1 cellular context compared by ENCODE assay signal in genomic region chr1:42924249-42925131, GRCh38.
A peak's percentile ranks its signal among the peaks of the same experiment; 100 is the strongest.
TF ChIP-seq lines count a peak whose summit lies in the region.

No MANE protein-coding gene starts in this region.

TF ChIP-seq in HepG2, 621 proteins besides CTCF, POLR2A, EP300 and RAD21 (continued from another document and continues in another):
- TF ChIP-seq U2AF2 (IDR thresholded peaks at IDR 0.05; ENCODE audit: low read depth, low read length) (no peak), RFX5 (IDR thresholded peaks at IDR 0.05; ENCODE audit: low read depth, low read length) (0 out of 2 replicates have a peak, but pooled peaks have one; percentile 41), ZNF775 (CRISPR knock-in tag; IDR thresholded peaks at IDR 0.05; ENCODE audit: borderline replicate concordance) (no peak; the same call in 1 of the 2 replicates), ZNF562 (CRISPR knock-in tag; IDR thresholded peaks at IDR 0.05; ENCODE audit: borderline replicate concordance) (no peak), ZNF256 (CRISPR knock-in tag; conservative IDR thresholded peaks at IDR 0.05) (0 out of 2 replicates have a peak, but pooled peaks have one; percentile 26), CHD4 (IDR thresholded peaks at IDR 0.05; ENCODE audit: borderline replicate concordance, low read length) (no peak), BHLHE40 (IDR thresholded peaks at IDR 0.05; ENCODE audit: low read length) (no peak), ZFP82 (CRISPR knock-in tag; IDR thresholded peaks at IDR 0.05; ENCODE audit: borderline replicate concordance) (0 out of 2 replicates have a peak, but pooled peaks have one; percentile 79), YEATS2 (CRISPR knock-in tag; IDR thresholded peaks at IDR 0.05; ENCODE audit: borderline replicate concordance) (peak; percentile 51; the same call in 1 of the 2 replicates), ZNF652 (CRISPR knock-in tag; IDR thresholded peaks at IDR 0.05; ENCODE audit: borderline replicate concordance, low read depth) (no peak), HIVEP1 (CRISPR knock-in tag; IDR thresholded peaks at IDR 0.05) (peak; percentile 54; the same call in 1 of the 2 replicates), ZNF781 (CRISPR knock-in tag; IDR thresholded peaks at IDR 0.05; ENCODE audit: borderline replicate concordance, not compliant biosample characterization) (peak; percentile 61), ZNF33B (CRISPR knock-in tag; IDR thresholded peaks at IDR 0.05) (no peak), ZNF713 (CRISPR knock-in tag; IDR thresholded peaks at IDR 0.05) (0 out of 2 replicates have a peak, but pooled peaks have one; percentile 26), ZBTB8A (CRISPR knock-in tag; IDR thresholded peaks at IDR 0.05; ENCODE audit: borderline replicate concordance, low read depth) (no peak), PRPF4 (IDR thresholded peaks at IDR 0.05; ENCODE audit: low read depth, low read length, poor library complexity, severe bottlenecking) (no peak), KLF16 (CRISPR knock-in tag; IDR thresholded peaks at IDR 0.05) (peak in 1 of 2 experiments; percentile 73; a peak in 1 of 4 replicates), NCOA2 (CRISPR knock-in tag; IDR thresholded peaks at IDR 0.05) (peak; percentile 43; the same call in 1 of the 2 replicates), CREM (IDR thresholded peaks at IDR 0.05) (no peak; the same call in 1 of the 2 replicates), CREM (CRISPR knock-in tag; IDR thresholded peaks at IDR 0.05) (no peak), ZBTB20 (CRISPR knock-in tag; IDR thresholded peaks at IDR 0.05; ENCODE audit: borderline replicate concordance, low read depth) (no peak), ZNF143 (CRISPR knock-in tag; IDR thresholded peaks at IDR 0.05) (no peak), CBX2 (IDR thresholded peaks at IDR 0.05; ENCODE audit: low read depth, low read length) (no peak), CBX2 (CRISPR knock-in tag; IDR thresholded peaks at IDR 0.05; ENCODE audit: low read depth) (no peak), CEBPB (IDR thresholded peaks at IDR 0.05; ENCODE audit: borderline replicate concordance, low read depth, low read length) (no peak), ZNF777 (CRISPR knock-in tag; IDR thresholded peaks at IDR 0.05) (peak; percentile 89), YEATS4 (CRISPR knock-in tag; IDR thresholded peaks at IDR 0.05; ENCODE audit: borderline replicate concordance) (peak; percentile 24; the same call in 1 of the 2 replicates), ZNF530 (CRISPR knock-in tag; IDR thresholded peaks at IDR 0.05; ENCODE audit: low read depth) (no peak), ZBTB44 (CRISPR knock-in tag; IDR thresholded peaks at IDR 0.05) (no peak), CREBL2 (CRISPR knock-in tag; IDR thresholded peaks at IDR 0.05; ENCODE audit: borderline replicate concordance) (no peak), ZNF232 (CRISPR knock-in tag; IDR thresholded peaks at IDR 0.05; ENCODE audit: borderline replicate concordance) (0 out of 2 replicates have a peak, but pooled peaks have one; percentile 39), KLF6 (CRISPR knock-in tag; IDR thresholded peaks at IDR 0.05) (0 out of 2 replicates have a peak, but pooled peaks have one; percentile 48), KAT7 (CRISPR knock-in tag; IDR thresholded peaks at IDR 0.05; ENCODE audit: borderline replicate concordance) (no peak), MLLT10 (CRISPR knock-in tag; IDR thresholded peaks at IDR 0.05) (no peak), NCOR1 (IDR thresholded peaks at IDR 0.05; ENCODE audit: borderline replicate concordance, low read length) (no peak), DZIP1 (CRISPR knock-in tag; IDR thresholded peaks at IDR 0.05) (no peak), SIN3B (IDR thresholded peaks at IDR 0.05; ENCODE audit: low read length) (no peak), ZNF10 (CRISPR knock-in tag; IDR thresholded peaks at IDR 0.05; ENCODE audit: borderline replicate concordance, low read depth) (no peak), MEF2D (CRISPR knock-in tag; IDR thresholded peaks at IDR 0.05) (peak; percentile 56; the same call in 1 of the 2 replicates), ZNF768 (CRISPR knock-in tag; IDR thresholded peaks at IDR 0.05) (no peak), SRF (IDR thresholded peaks at IDR 0.05; ENCODE audit: low read depth, low read length) (no peak), ZNF567 (CRISPR knock-in tag; IDR thresholded peaks at IDR 0.05; ENCODE audit: borderline replicate concordance) (no peak), WIZ (CRISPR knock-in tag; IDR thresholded peaks at IDR 0.05) (no peak), MYNN (CRISPR knock-in tag; IDR thresholded peaks at IDR 0.05; ENCODE audit: low read depth) (no peak; the same call in 1 of the 2 replicates), ZNF746 (CRISPR knock-in tag; IDR thresholded peaks at IDR 0.05) (no peak), PCBP2 (optimal IDR thresholded peaks at IDR 0.05; ENCODE audit: low read depth, low read length, poor library complexity, severe bottlenecking) (peak; percentile 15), ZNF549 (CRISPR knock-in tag; IDR thresholded peaks at IDR 0.05) (no peak), KDM4B (CRISPR knock-in tag; IDR thresholded peaks at IDR 0.05) (0 out of 2 replicates have a peak, but pooled peaks have one; percentile 45), SIN3A (IDR thresholded peaks at IDR 0.05; ENCODE audit: borderline replicate concordance, low read depth, low read length) (peak; percentile 84; the same call in 1 of the 2 replicates), CSRNP1 (CRISPR knock-in tag; IDR thresholded peaks at IDR 0.05) (peak; percentile 47; the same call in 1 of the 2 replicates), ZNF615 (CRISPR knock-in tag; IDR thresholded peaks at IDR 0.05; ENCODE audit: borderline replicate concordance) (no peak), MBNL3 (CRISPR knock-in tag; conservative IDR thresholded peaks at IDR 0.05) (no peak), RBM22 (optimal IDR thresholded peaks at IDR 0.05; ENCODE audit: low read length) (peak; percentile 99), ZNF761 (CRISPR knock-in tag; conservative IDR thresholded peaks at IDR 0.05) (peak; percentile 66; the same call in 1 of the 2 replicates)
- TF ChIP-seq, protein P1, sequence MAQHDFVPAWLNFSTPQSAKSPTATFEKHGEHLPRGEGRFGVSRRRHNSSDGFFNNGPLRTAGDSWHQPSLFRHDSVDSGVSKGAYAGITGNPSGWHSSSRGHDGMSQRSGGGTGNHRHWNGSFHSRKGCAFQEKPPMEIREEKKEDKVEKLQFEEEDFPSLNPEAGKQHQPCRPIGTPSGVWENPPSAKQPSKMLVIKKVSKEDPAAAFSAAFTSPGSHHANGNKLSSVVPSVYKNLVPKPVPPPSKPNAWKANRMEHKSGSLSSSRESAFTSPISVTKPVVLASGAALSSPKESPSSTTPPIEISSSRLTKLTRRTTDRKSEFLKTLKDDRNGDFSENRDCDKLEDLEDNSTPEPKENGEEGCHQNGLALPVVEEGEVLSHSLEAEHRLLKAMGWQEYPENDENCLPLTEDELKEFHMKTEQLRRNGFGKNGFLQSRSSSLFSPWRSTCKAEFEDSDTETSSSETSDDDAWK (CRISPR knock-in tag; IDR thresholded peaks at IDR 0.05) = no peak
- TF ChIP-seq, protein P2, sequence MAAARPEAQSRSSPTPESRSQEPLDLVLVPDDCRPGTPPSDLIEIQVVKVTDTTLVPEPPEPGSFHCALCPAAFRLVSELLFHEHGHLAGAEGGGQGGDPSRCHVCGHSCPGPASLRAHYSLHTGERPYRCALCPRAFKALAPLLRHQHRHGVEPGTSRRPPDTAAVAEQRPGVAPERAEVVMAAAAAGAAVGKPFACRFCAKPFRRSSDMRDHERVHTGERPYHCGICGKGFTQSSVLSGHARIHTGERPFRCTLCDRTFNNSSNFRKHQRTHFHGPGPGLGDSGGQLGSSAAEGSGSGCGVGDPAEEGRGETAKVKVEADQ (CRISPR knock-in tag; IDR thresholded peaks at IDR 0.05; ENCODE audit: borderline replicate concordance) = no peak
- TF ChIP-seq, protein P3, sequence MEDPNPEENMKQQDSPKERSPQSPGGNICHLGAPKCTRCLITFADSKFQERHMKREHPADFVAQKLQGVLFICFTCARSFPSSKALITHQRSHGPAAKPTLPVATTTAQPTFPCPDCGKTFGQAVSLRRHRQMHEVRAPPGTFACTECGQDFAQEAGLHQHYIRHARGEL (CRISPR knock-in tag; IDR thresholded peaks at IDR 0.05) = 0 out of 2 replicates have a peak, but pooled peaks have one; percentile 34
- TF ChIP-seq, protein P4, sequence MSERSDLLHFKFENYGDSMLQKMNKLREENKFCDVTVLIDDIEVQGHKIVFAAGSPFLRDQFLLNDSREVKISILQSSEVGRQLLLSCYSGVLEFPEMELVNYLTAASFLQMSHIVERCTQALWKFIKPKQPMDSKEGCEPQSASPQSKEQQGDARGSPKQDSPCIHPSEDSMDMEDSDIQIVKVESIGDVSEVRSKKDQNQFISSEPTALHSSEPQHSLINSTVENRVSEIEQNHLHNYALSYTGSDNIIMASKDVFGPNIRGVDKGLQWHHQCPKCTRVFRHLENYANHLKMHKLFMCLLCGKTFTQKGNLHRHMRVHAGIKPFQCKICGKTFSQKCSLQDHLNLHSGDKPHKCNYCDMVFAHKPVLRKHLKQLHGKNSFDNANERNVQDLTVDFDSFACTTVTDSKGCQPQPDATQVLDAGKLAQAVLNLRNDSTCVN (CRISPR knock-in tag; IDR thresholded peaks at IDR 0.05; ENCODE audit: borderline replicate concordance) = 0 out of 2 replicates have a peak, but pooled peaks have one; percentile 43
- TF ChIP-seq, protein P5, sequence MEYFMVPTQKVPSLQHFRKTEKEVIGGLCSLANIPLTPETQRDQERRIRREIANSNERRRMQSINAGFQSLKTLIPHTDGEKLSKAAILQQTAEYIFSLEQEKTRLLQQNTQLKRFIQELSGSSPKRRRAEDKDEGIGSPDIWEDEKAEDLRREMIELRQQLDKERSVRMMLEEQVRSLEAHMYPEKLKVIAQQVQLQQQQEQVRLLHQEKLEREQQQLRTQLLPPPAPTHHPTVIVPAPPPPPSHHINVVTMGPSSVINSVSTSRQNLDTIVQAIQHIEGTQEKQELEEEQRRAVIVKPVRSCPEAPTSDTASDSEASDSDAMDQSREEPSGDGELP (IDR thresholded peaks at IDR 0.05; ENCODE audit: borderline replicate concordance, low read depth) = peak; percentile 52; the same call in 1 of the 2 replicates
- TF ChIP-seq, protein P6, sequence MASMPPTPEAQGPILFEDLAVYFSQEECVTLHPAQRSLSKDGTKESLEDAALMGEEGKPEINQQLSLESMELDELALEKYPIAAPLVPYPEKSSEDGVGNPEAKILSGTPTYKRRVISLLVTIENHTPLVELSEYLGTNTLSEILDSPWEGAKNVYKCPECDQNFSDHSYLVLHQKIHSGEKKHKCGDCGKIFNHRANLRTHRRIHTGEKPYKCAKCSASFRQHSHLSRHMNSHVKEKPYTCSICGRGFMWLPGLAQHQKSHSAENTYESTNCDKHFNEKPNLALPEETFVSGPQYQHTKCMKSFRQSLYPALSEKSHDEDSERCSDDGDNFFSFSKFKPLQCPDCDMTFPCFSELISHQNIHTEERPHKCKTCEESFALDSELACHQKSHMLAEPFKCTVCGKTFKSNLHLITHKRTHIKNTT (CRISPR knock-in tag; IDR thresholded peaks at IDR 0.05) = no peak
- TF ChIP-seq, protein P7, sequence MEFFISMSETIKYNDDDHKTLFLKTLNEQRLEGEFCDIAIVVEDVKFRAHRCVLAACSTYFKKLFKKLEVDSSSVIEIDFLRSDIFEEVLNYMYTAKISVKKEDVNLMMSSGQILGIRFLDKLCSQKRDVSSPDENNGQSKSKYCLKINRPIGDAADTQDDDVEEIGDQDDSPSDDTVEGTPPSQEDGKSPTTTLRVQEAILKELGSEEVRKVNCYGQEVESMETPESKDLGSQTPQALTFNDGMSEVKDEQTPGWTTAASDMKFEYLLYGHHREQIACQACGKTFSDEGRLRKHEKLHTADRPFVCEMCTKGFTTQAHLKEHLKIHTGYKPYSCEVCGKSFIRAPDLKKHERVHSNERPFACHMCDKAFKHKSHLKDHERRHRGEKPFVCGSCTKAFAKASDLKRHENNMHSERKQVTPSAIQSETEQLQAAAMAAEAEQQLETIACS (CRISPR knock-in tag; IDR thresholded peaks at IDR 0.05) = no peak
